1 cellular context compared by ENCODE assay signal in the genomic region with DNA sequence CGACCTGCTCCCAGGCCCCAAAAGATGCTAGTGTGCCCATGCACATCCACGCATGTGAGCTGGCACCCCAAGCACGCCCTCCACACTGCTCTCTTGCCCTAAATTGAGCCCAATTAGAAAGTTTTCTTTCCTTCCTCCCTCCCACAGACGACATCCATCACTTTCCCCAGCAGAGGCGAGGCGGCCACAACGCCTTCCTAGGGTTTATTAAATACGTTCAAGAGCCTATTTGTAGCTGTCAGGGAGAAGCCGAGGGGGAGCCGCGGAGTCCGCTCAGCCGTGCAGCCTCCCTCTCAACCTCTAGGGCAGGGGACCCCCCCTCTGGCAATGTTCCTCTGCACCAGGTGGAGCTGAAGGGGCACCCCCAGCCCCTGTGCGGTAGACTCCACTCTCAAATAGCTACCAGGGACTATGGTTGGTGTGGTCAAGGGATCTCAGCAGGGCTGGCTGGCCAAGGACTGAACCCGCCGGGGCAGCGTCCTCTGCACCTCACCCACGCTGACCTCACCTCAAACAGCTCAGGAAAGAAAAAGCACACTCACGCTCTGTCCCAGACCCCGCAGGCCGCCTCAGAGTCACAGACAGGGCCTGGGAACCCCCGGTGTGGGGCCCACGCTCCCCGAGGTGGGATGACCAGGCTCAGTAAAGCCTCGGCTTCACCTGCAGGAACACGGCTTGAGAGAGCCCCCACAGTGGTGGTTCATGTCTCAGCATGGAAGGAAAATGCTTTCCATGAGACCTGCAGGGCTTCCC.
TF ChIP-seq lines count a peak whose summit lies in the region.

No MANE protein-coding gene starts in this region.

TF ChIP-seq in GM23338, 12 proteins besides CTCF, POLR2A, EP300 and RAD21 (continued from another document):
- TF ChIP-seq, protein P1, sequence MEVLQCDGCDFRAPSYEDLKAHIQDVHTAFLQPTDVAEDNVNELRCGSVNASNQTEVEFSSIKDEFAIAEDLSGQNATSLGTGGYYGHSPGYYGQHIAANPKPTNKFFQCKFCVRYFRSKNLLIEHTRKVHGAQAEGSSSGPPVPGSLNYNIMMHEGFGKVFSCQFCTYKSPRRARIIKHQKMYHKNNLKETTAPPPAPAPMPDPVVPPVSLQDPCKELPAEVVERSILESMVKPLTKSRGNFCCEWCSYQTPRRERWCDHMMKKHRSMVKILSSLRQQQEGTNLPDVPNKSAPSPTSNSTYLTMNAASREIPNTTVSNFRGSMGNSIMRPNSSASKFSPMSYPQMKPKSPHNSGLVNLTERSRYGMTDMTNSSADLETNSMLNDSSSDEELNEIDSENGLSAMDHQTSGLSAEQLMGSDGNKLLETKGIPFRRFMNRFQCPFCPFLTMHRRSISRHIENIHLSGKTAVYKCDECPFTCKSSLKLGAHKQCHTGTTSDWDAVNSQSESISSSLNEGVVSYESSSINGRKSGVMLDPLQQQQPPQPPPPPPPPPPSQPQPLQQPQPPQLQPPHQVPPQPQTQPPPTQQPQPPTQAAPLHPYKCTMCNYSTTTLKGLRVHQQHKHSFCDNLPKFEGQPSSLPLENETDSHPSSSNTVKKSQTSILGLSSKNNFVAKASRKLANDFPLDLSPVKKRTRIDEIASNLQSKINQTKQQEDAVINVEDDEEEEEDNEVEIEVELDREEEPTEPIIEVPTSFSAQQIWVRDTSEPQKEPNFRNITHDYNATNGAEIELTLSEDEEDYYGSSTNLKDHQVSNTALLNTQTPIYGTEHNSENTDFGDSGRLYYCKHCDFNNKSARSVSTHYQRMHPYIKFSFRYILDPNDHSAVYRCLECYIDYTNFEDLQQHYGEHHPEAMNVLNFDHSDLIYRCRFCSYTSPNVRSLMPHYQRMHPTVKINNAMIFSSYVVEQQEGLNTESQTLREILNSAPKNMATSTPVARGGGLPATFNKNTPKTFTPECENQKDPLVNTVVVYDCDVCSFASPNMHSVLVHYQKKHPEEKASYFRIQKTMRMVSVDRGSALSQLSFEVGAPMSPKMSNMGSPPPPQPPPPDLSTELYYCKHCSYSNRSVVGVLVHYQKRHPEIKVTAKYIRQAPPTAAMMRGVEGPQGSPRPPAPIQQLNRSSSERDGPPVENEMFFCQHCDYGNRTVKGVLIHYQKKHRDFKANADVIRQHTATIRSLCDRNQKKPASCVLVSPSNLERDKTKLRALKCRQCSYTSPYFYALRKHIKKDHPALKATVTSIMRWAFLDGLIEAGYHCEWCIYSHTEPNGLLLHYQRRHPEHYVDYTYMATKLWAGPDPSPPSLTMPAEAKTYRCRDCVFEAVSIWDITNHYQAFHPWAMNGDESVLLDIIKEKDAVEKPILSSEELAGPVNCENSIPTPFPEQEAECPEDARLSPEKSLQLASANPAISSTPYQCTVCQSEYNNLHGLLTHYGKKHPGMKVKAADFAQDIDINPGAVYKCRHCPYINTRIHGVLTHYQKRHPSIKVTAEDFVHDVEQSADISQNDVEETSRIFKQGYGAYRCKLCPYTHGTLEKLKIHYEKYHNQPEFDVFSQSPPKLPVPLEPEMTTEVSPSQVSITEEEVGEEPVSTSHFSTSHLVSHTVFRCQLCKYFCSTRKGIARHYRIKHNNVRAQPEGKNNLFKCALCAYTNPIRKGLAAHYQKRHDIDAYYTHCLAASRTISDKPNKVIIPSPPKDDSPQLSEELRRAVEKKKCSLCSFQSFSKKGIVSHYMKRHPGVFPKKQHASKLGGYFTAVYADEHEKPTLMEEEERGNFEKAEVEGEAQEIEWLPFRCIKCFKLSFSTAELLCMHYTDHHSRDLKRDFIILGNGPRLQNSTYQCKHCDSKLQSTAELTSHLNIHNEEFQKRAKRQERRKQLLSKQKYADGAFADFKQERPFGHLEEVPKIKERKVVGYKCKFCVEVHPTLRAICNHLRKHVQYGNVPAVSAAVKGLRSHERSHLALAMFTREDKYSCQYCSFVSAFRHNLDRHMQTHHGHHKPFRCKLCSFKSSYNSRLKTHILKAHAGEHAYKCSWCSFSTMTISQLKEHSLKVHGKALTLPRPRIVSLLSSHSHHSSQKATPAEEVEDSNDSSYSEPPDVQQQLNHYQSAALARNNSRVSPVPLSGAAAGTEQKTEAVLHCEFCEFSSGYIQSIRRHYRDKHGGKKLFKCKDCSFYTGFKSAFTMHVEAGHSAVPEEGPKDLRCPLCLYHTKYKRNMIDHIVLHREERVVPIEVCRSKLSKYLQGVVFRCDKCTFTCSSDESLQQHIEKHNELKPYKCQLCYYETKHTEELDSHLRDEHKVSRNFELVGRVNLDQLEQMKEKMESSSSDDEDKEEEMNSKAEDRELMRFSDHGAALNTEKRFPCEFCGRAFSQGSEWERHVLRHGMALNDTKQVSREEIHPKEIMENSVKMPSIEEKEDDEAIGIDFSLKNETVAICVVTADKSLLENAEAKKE (CRISPR knock-in tag; IDR thresholded peaks at IDR 0.05) = no peak
- TF ChIP-seq EZH2 (IDR thresholded peaks at IDR 0.05; ENCODE audit: low read depth, unreplicated experiment) (no peak), ZNF114 (CRISPR knock-in tag; IDR thresholded peaks at IDR 0.05) (no peak), JUNB (IDR thresholded peaks at IDR 0.05; ENCODE audit: unreplicated experiment) (no peak), EZH2phosphoT487 (IDR thresholded peaks at IDR 0.05; ENCODE audit: unreplicated experiment) (no peak), ZNF331 (CRISPR knock-in tag; IDR thresholded peaks at IDR 0.05; ENCODE audit: low read depth) (no peak), STAT1 (IDR thresholded peaks at IDR 0.05; ENCODE audit: unreplicated experiment) (no peak), POLR2AphosphoS5 (IDR thresholded peaks at IDR 0.05; ENCODE audit: low read depth) (no peak)
- TF ChIP-seq, protein P2, sequence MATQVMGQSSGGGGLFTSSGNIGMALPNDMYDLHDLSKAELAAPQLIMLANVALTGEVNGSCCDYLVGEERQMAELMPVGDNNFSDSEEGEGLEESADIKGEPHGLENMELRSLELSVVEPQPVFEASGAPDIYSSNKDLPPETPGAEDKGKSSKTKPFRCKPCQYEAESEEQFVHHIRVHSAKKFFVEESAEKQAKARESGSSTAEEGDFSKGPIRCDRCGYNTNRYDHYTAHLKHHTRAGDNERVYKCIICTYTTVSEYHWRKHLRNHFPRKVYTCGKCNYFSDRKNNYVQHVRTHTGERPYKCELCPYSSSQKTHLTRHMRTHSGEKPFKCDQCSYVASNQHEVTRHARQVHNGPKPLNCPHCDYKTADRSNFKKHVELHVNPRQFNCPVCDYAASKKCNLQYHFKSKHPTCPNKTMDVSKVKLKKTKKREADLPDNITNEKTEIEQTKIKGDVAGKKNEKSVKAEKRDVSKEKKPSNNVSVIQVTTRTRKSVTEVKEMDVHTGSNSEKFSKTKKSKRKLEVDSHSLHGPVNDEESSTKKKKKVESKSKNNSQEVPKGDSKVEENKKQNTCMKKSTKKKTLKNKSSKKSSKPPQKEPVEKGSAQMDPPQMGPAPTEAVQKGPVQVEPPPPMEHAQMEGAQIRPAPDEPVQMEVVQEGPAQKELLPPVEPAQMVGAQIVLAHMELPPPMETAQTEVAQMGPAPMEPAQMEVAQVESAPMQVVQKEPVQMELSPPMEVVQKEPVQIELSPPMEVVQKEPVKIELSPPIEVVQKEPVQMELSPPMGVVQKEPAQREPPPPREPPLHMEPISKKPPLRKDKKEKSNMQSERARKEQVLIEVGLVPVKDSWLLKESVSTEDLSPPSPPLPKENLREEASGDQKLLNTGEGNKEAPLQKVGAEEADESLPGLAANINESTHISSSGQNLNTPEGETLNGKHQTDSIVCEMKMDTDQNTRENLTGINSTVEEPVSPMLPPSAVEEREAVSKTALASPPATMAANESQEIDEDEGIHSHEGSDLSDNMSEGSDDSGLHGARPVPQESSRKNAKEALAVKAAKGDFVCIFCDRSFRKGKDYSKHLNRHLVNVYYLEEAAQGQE (IDR thresholded peaks at IDR 0.05; ENCODE audit: unreplicated experiment) = no peak
